Comparison of ENCODE assay signal across 12 cellular contexts in the genomic region with DNA sequence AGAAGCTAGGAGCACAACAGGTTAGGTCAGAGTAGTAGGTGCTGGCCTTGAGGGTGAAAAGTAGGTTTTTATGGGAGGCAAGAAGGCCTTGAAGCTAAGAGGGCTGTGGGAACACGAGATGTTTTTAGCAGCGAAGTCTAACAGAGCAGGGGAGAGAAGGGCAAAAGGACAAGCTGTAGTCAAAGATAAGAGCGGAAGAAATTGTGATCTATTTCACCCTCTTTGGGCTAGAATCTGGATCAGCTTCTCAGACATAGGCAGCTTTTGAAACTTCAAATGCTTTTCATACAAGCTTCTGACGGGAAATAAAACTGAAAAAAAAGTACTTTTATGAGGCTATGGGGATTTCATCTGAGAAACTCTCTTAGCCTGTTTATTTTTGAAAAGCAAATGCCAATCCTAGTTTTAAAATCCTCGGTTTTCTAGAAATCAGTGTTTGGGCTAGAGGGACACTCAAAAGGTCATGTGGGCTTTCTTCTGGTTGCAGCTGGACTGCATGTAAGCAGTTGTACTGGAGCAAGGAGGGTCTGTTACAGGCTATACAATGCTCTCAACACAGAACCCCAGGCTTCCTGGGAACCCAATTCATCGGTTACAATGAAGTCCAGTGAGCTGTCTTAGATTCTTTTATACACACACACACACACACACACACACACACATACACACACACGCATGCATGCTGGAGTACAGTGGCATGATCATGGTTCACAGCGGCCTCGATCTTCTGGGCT.
DNase-seq lines count a peak whose midpoint lies in the region; ATAC-seq and TF ChIP-seq lines count a peak whose summit lies in the region.
"Had no signal": no experiment of that assay in that cellular context is flagged by ENCODE, and none has a peak within 500 bp of the region (broad histone marks: within the 10 kb centered on the region; RNA-seq: fewer than 3 reads in every experiment).

No MANE protein-coding gene starts in this region.

- H3K4me3 ChIP-seq in lower lobe of right lung, result no peak overlapping the region
- H3K4me3 ChIP-seq: PC-9 had no signal

- peaks cover 64% of the 10 kb centered on the region for H3K4me1 ChIP-seq in lower lobe of right lung

- H3K4me3 Mint-ChIP-seq in activated CD4-positive, alpha-beta memory T cell treated with anti-CD3 and anti-CD28 coated beads for 36 hours, result no peak overlapping the region
- no peak overlapping the region for H3K4me3 Mint-ChIP-seq in activated CD4-positive, alpha-beta memory T cell treated with anti-CD3 and anti-CD28 coated beads, Interleukin-2, amount 10 ng/mL, durations not matched to agents 7 days and 5 days
- H3K4me3 Mint-ChIP-seq in activated naive CD8-positive, alpha-beta T cell, result peak overlapping the region; percentile 48

- intact Hi-C loops in activated CD4-positive, alpha-beta memory T cell treated with anti-CD3 and anti-CD28 coated beads for 36 hours (cut with micrococcal nuclease), result no loop called here
- intact Hi-C loops in lower lobe of right lung (cut with DNase I), result no loop called here

- peaks cover 96% of the 10 kb centered on the region for H3K4me1 Mint-ChIP-seq in activated CD4-positive, alpha-beta memory T cell treated with anti-CD3 and anti-CD28 coated beads for 36 hours (ENCODE audit: low read depth)
- H3K4me1 Mint-ChIP-seq in activated CD4-positive, alpha-beta memory T cell treated with anti-CD3 and anti-CD28 coated beads, Interleukin-2, amount 10 ng/mL, durations not matched to agents 7 days and 5 days, result peaks cover 71% of the 10 kb centered on the region
- peaks cover 98% of the 10 kb centered on the region for H3K4me1 Mint-ChIP-seq in activated naive CD8-positive, alpha-beta T cell (ENCODE audit: low read depth)

- H3K27me3 Mint-ChIP-seq in activated CD4-positive, alpha-beta memory T cell treated with anti-CD3 and anti-CD28 coated beads for 36 hours, result no peaks in the 10 kb centered on the region
- H3K27me3 Mint-ChIP-seq in activated CD4-positive, alpha-beta memory T cell treated with anti-CD3 and anti-CD28 coated beads, Interleukin-2, amount 10 ng/mL, durations not matched to agents 7 days and 5 days, result peaks cover 47% of the 10 kb centered on the region
- H3K27me3 Mint-ChIP-seq in activated naive CD8-positive, alpha-beta T cell, result no peaks in the 10 kb centered on the region

- no peak for TF ChIP-seq CTCF in lower lobe of right lung (IDR thresholded peaks at IDR 0.05)

- no peaks in the 10 kb centered on the region for H3K27me3 ChIP-seq in lower lobe of right lung (ENCODE audit: low read depth)

- H3K27ac ChIP-seq in lower lobe of right lung (peak overlapping the region; percentile 84), substantia nigra (ENCODE audit: low read depth, low read length, poor library complexity, severe bottlenecking) (peak overlapping the region; percentile 46)
- H3K27ac ChIP-seq: PC-9 had no signal

- peaks cover 31% of the 10 kb centered on the region for H3K36me3 Mint-ChIP-seq in activated CD4-positive, alpha-beta memory T cell treated with anti-CD3 and anti-CD28 coated beads for 36 hours
- peaks cover 45% of the 10 kb centered on the region for H3K36me3 Mint-ChIP-seq in activated CD4-positive, alpha-beta memory T cell treated with anti-CD3 and anti-CD28 coated beads, Interleukin-2, amount 10 ng/mL, durations not matched to agents 7 days and 5 days (ENCODE audit: low read depth)
- H3K36me3 Mint-ChIP-seq in activated naive CD8-positive, alpha-beta T cell, result peaks cover 4% of the 10 kb centered on the region

- H3K27ac Mint-ChIP-seq in activated CD4-positive, alpha-beta memory T cell treated with anti-CD3 and anti-CD28 coated beads for 36 hours, result peak overlapping the region; percentile 76
- H3K27ac Mint-ChIP-seq in activated CD4-positive, alpha-beta memory T cell treated with anti-CD3 and anti-CD28 coated beads, Interleukin-2, amount 10 ng/mL, durations not matched to agents 7 days and 5 days, result no peak overlapping the region
- peak overlapping the region; percentile 98 for H3K27ac Mint-ChIP-seq in activated naive CD8-positive, alpha-beta T cell

- CTCF ChIA-PET in activated CD4-positive, alpha-beta memory T cell treated with anti-CD3 and anti-CD28 coated beads for 36 hours (lab: Charles Lee), result interaction anchor here (0.7 to 6.2 kb wide), 7 partner anchors 20 to 724 kb away, joined by 3 to 31 read pairs (median 3); a partner anchor contains a TSS
- CTCF ChIA-PET in activated CD4-positive, alpha-beta memory T cell treated with anti-CD3 and anti-CD28 coated beads, Interleukin-2, amount 10 ng/mL, durations not matched to agents 7 days and 5 days (lab: Charles Lee), result interaction anchor here (1.3 to 2.9 kb wide), 5 partner anchors 9 to 203 kb away, joined by 4 to 12 read pairs (median 5); no protein-coding TSS in a partner anchor

- POLR2A ChIA-PET in activated CD4-positive, alpha-beta memory T cell treated with anti-CD3 and anti-CD28 coated beads for 36 hours (lab: Charles Lee), result interaction anchor here (0.6 to 2.4 kb wide), 4 partner anchors 10 to 173 kb away, joined by 3 to 7 read pairs (median 4); no protein-coding TSS in a partner anchor
- POLR2A ChIA-PET in activated CD4-positive, alpha-beta memory T cell treated with anti-CD3 and anti-CD28 coated beads, Interleukin-2, amount 10 ng/mL, durations not matched to agents 7 days and 5 days (lab: Charles Lee), result interaction anchor here (1.2 to 1.5 kb wide), 2 partner anchors 9 to 139 kb away, joined by 3 to 8 read pairs; no protein-coding TSS in a partner anchor

- DNase-seq in activated CD4-positive, alpha-beta memory T cell treated with anti-CD3 and anti-CD28 coated beads for 36 hours, result no peak
- no peak for DNase-seq in activated CD4-positive, alpha-beta memory T cell treated with anti-CD3 and anti-CD28 coated beads, Interleukin-2, amount 10 ng/mL, durations not matched to agents 7 days and 5 days
- DNase-seq in lower lobe of right lung (no peak), substantia nigra (lab: John Stamatoyannopoulos, UW) (peak in 8 of 49 donors; percentile 18 to 62 (median 34)), NCI-H2029 (lab: John Stamatoyannopoulos, UW) (no peak)
- DNase-seq: central memory CD4-positive, alpha-beta T cell; GF-D8; NCI-H187; PC-9 had no signal

- H3K36me3 ChIP-seq in lower lobe of right lung, result peaks cover 32% of the 10 kb centered on the region

- no peaks in the 10 kb centered on the region for H3K9me3 ChIP-seq in lower lobe of right lung

- no peak for ATAC-seq in lower lobe of right lung
- no peak for ATAC-seq in GM19467 (IDR thresholded peaks at IDR 0.05; ENCODE audit: unreplicated experiment)
- no peak for ATAC-seq in GM21381 (IDR thresholded peaks at IDR 0.05; ENCODE audit: unreplicated experiment)

- no peaks in the 10 kb centered on the region for H3K9me3 Mint-ChIP-seq in activated CD4-positive, alpha-beta memory T cell treated with anti-CD3 and anti-CD28 coated beads for 36 hours
- H3K9me3 Mint-ChIP-seq in activated CD4-positive, alpha-beta memory T cell treated with anti-CD3 and anti-CD28 coated beads, Interleukin-2, amount 10 ng/mL, durations not matched to agents 7 days and 5 days, result no peaks in the 10 kb centered on the region
- no peaks in the 10 kb centered on the region for H3K9me3 Mint-ChIP-seq in activated naive CD8-positive, alpha-beta T cell (ENCODE audit: low read depth)
